ENCODE assay signal across 8 cellular contexts in genomic region chr6:155201461-155202226, GRCh38.
A peak's percentile ranks its signal among the peaks of the same experiment; 100 is the strongest.
DNase-seq lines count a peak whose midpoint lies in the region; ATAC-seq and TF ChIP-seq lines count a peak whose summit lies in the region.
"Had no signal": no experiment of that assay in that cellular context is flagged by ENCODE, and none has a peak within 500 bp of the region (broad histone marks: within the 10 kb centered on the region; RNA-seq: fewer than 3 reads in every experiment).

No MANE protein-coding gene starts in this region.

- no peak for TF ChIP-seq EP300 in esophagus muscularis mucosa (IDR thresholded peaks at IDR 0.05)

- no peaks in the 10 kb centered on the region for H3K36me3 ChIP-seq in esophagus muscularis mucosa
- no peaks in the 10 kb centered on the region for H3K36me3 ChIP-seq in thoracic aorta

- no peak for TF ChIP-seq POLR2A in esophagus muscularis mucosa (IDR thresholded peaks at IDR 0.05; ENCODE audit: low read depth)

- TF ChIP-seq CTCF in esophagus muscularis mucosa (IDR thresholded peaks at IDR 0.05), result no peak
- no peak for TF ChIP-seq CTCF in thoracic aorta (IDR thresholded peaks at IDR 0.05)
- no peak for TF ChIP-seq CTCF in GM10248 (IDR thresholded peaks at IDR 0.05; ENCODE audit: control extremely low read depth, extremely low read depth, low read depth, missing control alignments)

- intact Hi-C loops in esophagus muscularis mucosa (cut with DNase I), result no loop called here

- H3K9me3 ChIP-seq in esophagus muscularis mucosa (no peaks in the 10 kb centered on the region), thoracic aorta (no peaks in the 10 kb centered on the region)

- H3K27ac ChIP-seq in esophagus muscularis mucosa (replicated peaks in 1 of 4) (peak overlapping the region; percentile 65 to 80 (median 78)), thoracic aorta (peak overlapping the region; percentile 27 to 55)

- H3K27me3 ChIP-seq in esophagus muscularis mucosa (no peaks in the 10 kb centered on the region), thoracic aorta (replicated peaks; ENCODE audit: insufficient read depth) (no peaks in the 10 kb centered on the region)

- H3K4me3 ChIP-seq in esophagus muscularis mucosa, result peak overlapping the region in 2 of 4 donors; percentile 8 to 23
- no peak overlapping the region for H3K4me3 ChIP-seq in thoracic aorta

- DNase-seq in NCI-H2081 treated with DMSO at 0.1 percent for 48 hours (lab: John Stamatoyannopoulos, UW), result peak; percentile 79
- DNase-seq in esophagus muscularis mucosa (ENCODE audit: extremely low spot score), result no peak
- no peak for DNase-seq in thoracic aorta (ENCODE audit: low spot score)
- DNase-seq in Ammon's horn (ENCODE audit: low spot score), result no peak
- DNase-seq in SHP77 treated with DMSO at 0.1 percent for 48 hours (lab: John Stamatoyannopoulos, UW), result no peak
- DNase-seq in GM10248 (ENCODE audit: extremely low spot score), result no peak
- DNase-seq: GOT3 had no signal

- POLR2A ChIA-PET in GM10248 (lab: Yijun Ruan, JAX), result no interaction called here

- CTCF ChIA-PET in GM10248 (lab: Yijun Ruan, JAX), result interaction anchor here (1.7 kb wide), 1 partner anchor 24 kb away, joined by 7 read pairs; no protein-coding TSS in a partner anchor

- ATAC-seq in GM21529 (IDR thresholded peaks at IDR 0.05; ENCODE audit: unreplicated experiment) (peak; percentile 42), thoracic aorta (ENCODE audit: insufficient number of reproducible peaks, low FRiP score, low read depth) (no peak)

- H3K4me1 ChIP-seq in esophagus muscularis mucosa (peaks cover 4 to 35% (median 29%) of the 10 kb centered on the region in 4 donors), thoracic aorta (ENCODE audit: control insufficient read depth in 1 of 2, low read depth in 2 of 2) (peaks cover 12 to 16% of the 10 kb centered on the region in 2 donors)

- WGBS in esophagus muscularis mucosa, result 38% methylated on average over 7 of the region's 7 CpGs
